ENCODE assay signal across 21 cellular contexts in the genomic region with DNA sequence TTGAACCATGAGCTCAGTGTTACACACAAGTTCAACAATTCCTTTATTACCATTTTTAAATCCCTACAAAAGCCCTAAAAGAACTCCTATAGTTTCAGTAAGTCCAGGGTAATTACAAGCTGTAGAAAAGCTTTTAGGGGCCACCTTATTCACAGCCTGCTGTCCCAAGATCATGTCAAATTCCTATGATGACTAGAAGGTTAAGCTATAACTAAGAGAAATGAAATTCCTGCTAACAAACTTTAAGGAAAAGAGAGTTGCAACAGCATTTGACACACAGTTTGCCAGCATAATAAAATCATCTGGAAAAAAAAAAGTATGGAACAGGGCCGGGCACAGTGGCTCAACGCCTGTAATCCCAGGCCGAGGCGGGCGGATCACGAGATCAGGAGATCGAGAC. TPM values are rescaled to one million over a fixed set of nuclear protein-coding genes. Genes with fewer than 3 reads are reported as not detected.
DNase-seq lines count a peak whose midpoint lies in the region; ATAC-seq and TF ChIP-seq lines count a peak whose summit lies in the region.
"Had no signal": no experiment of that assay in that cellular context is flagged by ENCODE, and none has a peak within 500 bp of the region (broad histone marks: within the 10 kb centered on the region; RNA-seq: fewer than 3 reads in every experiment).

No MANE protein-coding gene starts in this region.

- DNase-seq in cardiac muscle cell (ENCODE audit: low read depth in 1 of 2, low spot score in 1 of 2) (no peak), Right ventricle myocardium inferior (ENCODE audit: missing footprints) (no peak), HFFc6 (no peak), fibroblast of mammary gland (ENCODE audit: low read depth) (peak; percentile 26), retina (no peak), GM19238 (ENCODE audit: insufficient read length, low spot score) (no peak)
- DNase-seq: DMS 273 treated with DMSO at 0.1 percent for 48 hours, GOT3, MG63, NCI-H1048, NCI-H1436, NCI-H2029, NCI-H345, NCI-H524 treated with DMSO at 0.1 percent for 48 hours, PC-3, RPMI8226, SJCRH30, SW 1271 had no signal

- ATAC-seq in Right ventricle myocardium inferior: no peak
- ATAC-seq in HG03378 (IDR thresholded peaks at IDR 0.05; ENCODE audit: unreplicated experiment): no peak
- ATAC-seq: GM12878, PC-3 had no signal

- peaks cover under 1% of the 10 kb centered on the region for H3K4me1 ChIP-seq in cardiac muscle cell (ENCODE audit: low read depth)
- H3K4me1 ChIP-seq: SJCRH30 had no signal

- H3K27ac Mint-ChIP-seq in HFFc6: peak overlapping the region; percentile 48

- peaks cover 28% of the 10 kb centered on the region for H3K36me3 ChIP-seq in cardiac muscle cell

- H3K27me3 ChIP-seq in cardiac muscle cell: no peaks in the 10 kb centered on the region
- H3K27me3 ChIP-seq: BLaER1 treated with 17β-estradiol and CSF1 and Interleukin-3, amounts not matched to agents 10 nM and 100 nM; MG63; SJCRH30 had no signal

- intact Hi-C loops in Right ventricle myocardium inferior (cut with DNase I): no loop called here

- no peak for TF ChIP-seq CTCF in cardiac muscle cell (IDR thresholded peaks at IDR 0.05; ENCODE audit: low read depth, low read length)
- TF ChIP-seq CTCF in HFFc6 (IDR thresholded peaks at IDR 0.05): no peak
- no peak for TF ChIP-seq CTCF in fibroblast of mammary gland (conservative IDR thresholded peaks at IDR 0.05; ENCODE audit: control insufficient read depth, insufficient read depth, low read depth, low read length)

- peaks cover 50% of the 10 kb centered on the region for H3K4me1 Mint-ChIP-seq in HFFc6 (ENCODE audit: low read depth)

- no peak overlapping the region for H3K4me3 Mint-ChIP-seq in HFFc6

- H3K9me3 Mint-ChIP-seq in HFFc6: no peaks in the 10 kb centered on the region

- H3K36me3 Mint-ChIP-seq in HFFc6 (ENCODE audit: low read depth): peaks cover 59% of the 10 kb centered on the region

- no peaks in the 10 kb centered on the region for H3K9me3 ChIP-seq in cardiac muscle cell (ENCODE audit: low read depth)
- H3K9me3 ChIP-seq: BLaER1 treated with 17β-estradiol and CSF1 and Interleukin-3, amounts not matched to agents 10 nM and 100 nM; MG63; SJCRH30 had no signal

- peak overlapping the region; percentile 32 for H3K27ac ChIP-seq in cardiac muscle cell
- H3K27ac ChIP-seq: BLaER1 treated with 17β-estradiol and CSF1 and Interleukin-3, amounts not matched to agents 10 nM and 100 nM; SJCRH30 had no signal

- no peaks in the 10 kb centered on the region for H3K27me3 Mint-ChIP-seq in HFFc6 (ENCODE audit: insufficient read depth)

- H3K4me3 ChIP-seq in cardiac muscle cell (no peak overlapping the region), fibroblast of mammary gland (ENCODE audit: control insufficient read depth, low read depth, low read length) (no peak overlapping the region)
- H3K4me3 ChIP-seq: BLaER1 treated with 17β-estradiol and CSF1 and Interleukin-3, amounts not matched to agents 10 nM and 100 nM; GM12878; MG63; SJCRH30 had no signal

RNA-seq across cellular contexts. Expression of gene TMEM245, which starts 31.5 kb away (rescaled TPM):
- total RNA-seq in cardiac muscle cell (63.7 and 88.1 TPM in 2 replicates), Right ventricle myocardium inferior (95.1 TPM)
- 75.6 and 117 TPM in 2 replicates for polyA plus RNA-seq in cardiac muscle cell
- 10 to 100 TPM; 52.1 to 61.8 (median 57.4) TPM for total RNA-seq in HFFc6 (2021; fragmentation: NEBNext Ultra II Directional; extraction: Animal tissue kit (Norgen Biotek cat#: 25700))
